ENCODE assay signal across 29 cellular contexts in genomic region chr2:180190851-180191250, GRCh38.
"Had no signal": no experiment of that assay in that cellular context is flagged by ENCODE, and none has a peak within 500 bp of the region (broad histone marks: within the 10 kb centered on the region; RNA-seq: fewer than 3 reads in every experiment).

No MANE protein-coding gene starts in this region.

- H3K27ac ChIP-seq: heart right ventricle, lower lobe of right lung, psoas muscle, sigmoid colon, spleen, suprapubic skin, upper lobe of right lung, uterus had no signal

- H3K36me3 ChIP-seq: esophagus squamous epithelium, heart right ventricle, lower lobe of right lung, sigmoid colon, spleen, suprapubic skin, transverse colon, upper lobe of right lung, uterus had no signal

- DNase-seq: cortex of kidney; effector memory CD8-positive, alpha-beta T cell; erythroblast; esophagus squamous epithelium; glutamatergic neuron; heart right ventricle; hippocampal formation; immature natural killer cell; islet precursor cell; kidney glomerular epithelial cell; left colon; left ventricle myocardium superior; lower lobe of right lung; mucosa of descending colon; naive B cell; nucleus accumbens; posterior cingulate gyrus; psoas muscle; right cardiac atrium; sigmoid colon; spleen; stimulated activated CD4-positive, alpha-beta T cell treated with anti-CD3 and anti-CD28 coated beads, Interleukin-4, amount 100 ng/mL, for 4 hours; stimulated activated naive CD8-positive, alpha-beta T cell treated with anti-CD3 and anti-CD28 coated beads, Interleukin-15, Interleukin-2, amounts not matched to agents 100 U/mL and 50 U/mL, for 24 hours; transverse colon; upper lobe of right lung; uterus had no signal

- H3K4me1 ChIP-seq: esophagus squamous epithelium, heart right ventricle, lower lobe of right lung, psoas muscle, spleen, suprapubic skin, transverse colon, upper lobe of right lung, uterus had no signal

- ATAC-seq: effector memory CD8-positive, alpha-beta T cell; heart right ventricle; left colon; left ventricle myocardium superior; lower lobe of right lung; mucosa of descending colon; natural killer cell treated with Interleukin-12 subunit alpha and Interleukin-12 subunit beta and Interleukin-15 and Interleukin-18, amount 100 ng/mL, for 72 hours; psoas muscle; stimulated activated memory B cell treated with anti-CD40 and anti-IgM and Interleukin-4, amounts not matched to agents 10 μg/mL and 1 μg/mL and 100 μg/mL, for 72 hours; stimulated activated naive CD8-positive, alpha-beta T cell treated with anti-CD3 and anti-CD28 coated beads, Interleukin-15, Interleukin-2, amounts not matched to agents 100 U/mL and 50 U/mL, for 24 hours; upper lobe of right lung had no signal

- H3K4me3 ChIP-seq: lower lobe of right lung, mucosa of descending colon, psoas muscle, sigmoid colon, spleen, suprapubic skin, transverse colon, upper lobe of right lung, uterus had no signal

- H3K9me3 ChIP-seq: esophagus squamous epithelium, heart right ventricle, lower lobe of right lung, mucosa of descending colon, psoas muscle, sigmoid colon, spleen, suprapubic skin, transverse colon, upper lobe of right lung, uterus had no signal

- H3K27me3 ChIP-seq: esophagus squamous epithelium, sigmoid colon, spleen, suprapubic skin, transverse colon, upper lobe of right lung, uterus had no signal
